Comparison of ENCODE assay signal across 16 cellular contexts in genomic region chr12:97535582-97535981, GRCh38.
DNase-seq lines count a peak whose midpoint lies in the region; ATAC-seq, FAIRE-seq and TF ChIP-seq lines count a peak whose summit lies in the region.
"Had no signal": no experiment of that assay in that cellular context is flagged by ENCODE, and none has a peak within 500 bp of the region (broad histone marks: within the 10 kb centered on the region; RNA-seq: fewer than 3 reads in every experiment).

No MANE protein-coding gene starts in this region.

- ATAC-seq in HG02938 (IDR thresholded peaks at IDR 0.05; ENCODE audit: unreplicated experiment), result no peak
- ATAC-seq in GM18502 (IDR thresholded peaks at IDR 0.05; ENCODE audit: poor library complexity, unreplicated experiment), result no peak

- H3K9me3 ChIP-seq in iPS-20b (ENCODE audit: insufficient read depth, low read depth, low read length), result no peaks in the 10 kb centered on the region
- H3K9me3 ChIP-seq in thyroid gland, result no peaks in the 10 kb centered on the region
- H3K9me3 ChIP-seq: BLaER1, Peyer's patch had no signal

- intact Hi-C loops in thyroid gland (cut with DNase I), result no loop called here

- no peak overlapping the region for H3K9ac ChIP-seq in iPS-20b (ENCODE audit: low read depth, low read length)
- H3K9ac ChIP-seq: BLaER1 had no signal

- no peaks in the 10 kb centered on the region for H3K27me3 ChIP-seq in bronchial epithelial cell (ENCODE audit: control insufficient read depth, insufficient read depth, low read length)
- no peaks in the 10 kb centered on the region for H3K27me3 ChIP-seq in iPS-20b (ENCODE audit: insufficient read depth, low read length)
- no peaks in the 10 kb centered on the region for H3K27me3 ChIP-seq in thyroid gland
- H3K27me3 ChIP-seq: BLaER1, Peyer's patch had no signal

- H3K4me3 ChIP-seq in bronchial epithelial cell (ENCODE audit: low read depth, low read length), result no peak overlapping the region
- no peak overlapping the region for H3K4me3 ChIP-seq in iPS-20b (ENCODE audit: low read length)
- H3K4me3 ChIP-seq in thyroid gland (replicated peaks in 1 of 3), result no peak overlapping the region
- H3K4me3 ChIP-seq: BLaER1, Peyer's patch had no signal

- peak; percentile 80 for FAIRE-seq in RCC 7860 (lab: Jason Lieb, UNC)
- no peak for FAIRE-seq in bronchial epithelial cell (lab: Jason Lieb, UNC)
- FAIRE-seq: H1 had no signal

- DNase-seq in RCC 7860 (ENCODE audit: low spot score), result peak; percentile 58
- peak; percentile 77 for DNase-seq in bronchial epithelial cell (ENCODE audit: low read depth)
- no peak for DNase-seq in thyroid gland
- no peak for DNase-seq in activated T-cell treated with anti-CD3 and anti-CD28 coated beads for 4 hours
- DNase-seq: HFFc6, MM.1S, NCI-H1105 treated with DMSO at 0.1 percent for 48 hours, NCI-H187, NCI-H2171, NCI-H82, Peyer's patch had no signal

- no peak for TF ChIP-seq POLR2A in thyroid gland (IDR thresholded peaks at IDR 0.05)

- H3K27ac ChIP-seq in iPS-20b (ENCODE audit: low read length), result peak overlapping the region; percentile 16
- peak overlapping the region; percentile 58 to 69 (median 62) for H3K27ac ChIP-seq in thyroid gland
- H3K27ac ChIP-seq: BLaER1, Peyer's patch had no signal

- no peaks in the 10 kb centered on the region for H3K36me3 ChIP-seq in bronchial epithelial cell (ENCODE audit: control insufficient read depth, insufficient read depth, low read length)
- H3K36me3 ChIP-seq in iPS-20b (ENCODE audit: insufficient read depth, low read depth, low read length), result peaks cover 40% of the 10 kb centered on the region
- H3K36me3 ChIP-seq in thyroid gland, result peaks cover 0 to under 1% of the 10 kb centered on the region in 2 donors
- H3K36me3 ChIP-seq: BLaER1, Peyer's patch had no signal

- peaks cover 30% of the 10 kb centered on the region; the same call in 1 of the 2 replicates for H3K4me1 ChIP-seq in iPS-20b (ENCODE audit: insufficient read depth, low read length)
- peaks cover 36 to 50% of the 10 kb centered on the region in 2 donors for H3K4me1 ChIP-seq in thyroid gland
- H3K4me1 ChIP-seq: BLaER1, Peyer's patch had no signal

- WGBS in thyroid gland, 2 donors, result 24 to 35% methylated on average over 1 of the region's 1 CpG

- TF ChIP-seq CTCF in bronchial epithelial cell (IDR thresholded peaks at IDR 0.05; ENCODE audit: insufficient read depth, low read length, severe bottlenecking) (no peak), thyroid gland (IDR thresholded peaks at IDR 0.05) (no peak)

Comparison
In these comparisons a context has a peak if more than half of its experiments do, and no peak if none do; other contexts are left out.
1. DNase-seq: peak in RCC 7860 (single experiment) and bronchial epithelial cell (single experiment); none in thyroid gland (0 of 2) and activated T-cell treated with anti-CD3 and anti-CD28 coated beads for 4 hours (single experiment).